Comparison of ENCODE assay signal across 1 cellular context in genomic region chr1:86082183-86082582, GRCh38.
TF ChIP-seq lines count a peak whose summit lies in the region.

No MANE protein-coding gene starts in this region.

TF ChIP-seq in GM23338, 12 proteins besides CTCF, POLR2A, EP300 and RAD21 (continued from another document):
- TF ChIP-seq EZH2phosphoT487 (IDR thresholded peaks at IDR 0.05; ENCODE audit: unreplicated experiment) (no peak), ETS1 (IDR thresholded peaks at IDR 0.05) (no peak), STAT1 (IDR thresholded peaks at IDR 0.05; ENCODE audit: unreplicated experiment) (no peak), JUNB (IDR thresholded peaks at IDR 0.05; ENCODE audit: unreplicated experiment) (no peak), EZH2 (IDR thresholded peaks at IDR 0.05; ENCODE audit: low read depth, unreplicated experiment) (no peak)
TF ChIP-seq in GM23338: peak in this region for 0.
